Comparison of ENCODE assay signal across 11 cellular contexts in genomic region chr1:89472253-89472652, GRCh38.
"Had no signal": no experiment of that assay in that cellular context is flagged by ENCODE, and none has a peak within 500 bp of the region (broad histone marks: within the 10 kb centered on the region; RNA-seq: fewer than 3 reads in every experiment).

No MANE protein-coding gene starts in this region.

- H2AFZ ChIP-seq: GM23248, GM23338 had no signal

- H3K27ac ChIP-seq: GM23248 had no signal

- ATAC-seq: GM23338, HCT116 had no signal

- H3K4me1 ChIP-seq: HAP-1 had no signal

- H3K4me2 ChIP-seq: GM23338 had no signal

- H3K9ac ChIP-seq: GM23248 had no signal

- FAIRE-seq: H1, H54 had no signal

- H3K4me3 ChIP-seq: GM23248, GM23338, HAP-1 had no signal

- DNase-seq: GM23248, GOT3, H7, H9, HCEC 1CT, HFFc6 had no signal

- H3K36me3 ChIP-seq: HAP-1 had no signal
